Comparison of ENCODE assay signal across 8 cellular contexts in genomic region chr10:32446701-32447406, GRCh38. TPM values are rescaled to one million over a fixed set of nuclear protein-coding genes. Genes with fewer than 3 reads are reported as not detected.
DNase-seq lines count a peak whose midpoint lies in the region; FAIRE-seq and TF ChIP-seq lines count a peak whose summit lies in the region.

No MANE protein-coding gene starts in this region.

- peak; percentile 58 for FAIRE-seq in H54 (lab: Jason Lieb, UNC)
- peak; percentile 65 for FAIRE-seq in endometrium (lab: Jason Lieb, UNC)

- peak overlapping the region; percentile 97 to 100 (median 98) for H3K27ac Mint-ChIP-seq in CD4-positive, alpha-beta memory T cell

- H3K9me3 ChIP-seq in CD4-positive, alpha-beta memory T cell (ENCODE audit: control insufficient read depth in 1 of 2, low read length in 2 of 2): no peaks in the 10 kb centered on the region
- no peaks in the 10 kb centered on the region for H3K9me3 ChIP-seq in SJSA1 (replicated peaks)
- H3K9me3 ChIP-seq in mononuclear cell (ENCODE audit: low read depth, low read length): no peaks in the 10 kb centered on the region

- H3K4me1 Mint-ChIP-seq in CD4-positive, alpha-beta memory T cell: peaks cover 8 to 28% (median 17%) of the 10 kb centered on the region in 4 donors

- POLR2A ChIA-PET in CD4-positive, alpha-beta memory T cell (lab: Charles Lee; ENCODE audit: partially characterized antibody): no interaction called here

- TF ChIP-seq CTCF in GM10266 (IDR thresholded peaks at IDR 0.05; ENCODE audit: control insufficient read depth, insufficient read depth, low read depth, missing control alignments): no peak

- intact Hi-C loops in CD4-positive, alpha-beta memory T cell (cut with micrococcal nuclease): loop anchor here (1.0 to 10.0 kb wide), 9 partner anchors 12 to 690 kb away; partner anchors contain the start of genes EPC1 and KIF5B

- TF ChIP-seq POLR2A in H54 (IDR thresholded peaks at IDR 0.05; ENCODE audit: low read depth, low read length): no peak

- no peaks in the 10 kb centered on the region for H3K27me3 ChIP-seq in CD4-positive, alpha-beta memory T cell (ENCODE audit: insufficient read depth, low read length)
- H3K27me3 ChIP-seq in SJSA1 (replicated peaks) (no peaks in the 10 kb centered on the region), mononuclear cell (ENCODE audit: insufficient read depth, low read length) (no peaks in the 10 kb centered on the region)

- H3K9me3 Mint-ChIP-seq in CD4-positive, alpha-beta memory T cell: no peaks in the 10 kb centered on the region

- no peaks in the 10 kb centered on the region for H3K27me3 Mint-ChIP-seq in CD4-positive, alpha-beta memory T cell

- H3K4me3 ChIP-seq in CD4-positive, alpha-beta memory T cell (ENCODE audit: low read length in 2 of 2): peak overlapping the region; percentile 89 to 92
- peak overlapping the region; percentile 52 for H3K4me3 ChIP-seq in SJSA1
- peak overlapping the region; percentile 81 for H3K4me3 ChIP-seq in mononuclear cell (ENCODE audit: low read length)

- peak overlapping the region; percentile 81 for H3K27ac ChIP-seq in CD4-positive, alpha-beta memory T cell (ENCODE audit: low read depth, low read length)
- H3K27ac ChIP-seq in SJSA1: peak overlapping the region; percentile 93

- H3K4me3 Mint-ChIP-seq in CD4-positive, alpha-beta memory T cell: peak overlapping the region; percentile 91 to 99 (median 96)

- DNase-seq in CD4-positive, alpha-beta memory T cell: peak in 4 of 5 donors; percentile 6 to 25 (median 12)
- no peak for DNase-seq in H54 (ENCODE audit: insufficient read length, low spot score)
- DNase-seq in SJSA1 (ENCODE audit: low read depth in 1 of 2, low spot score in 2 of 2): peak in 1 of 2 experiments; percentile 35
- DNase-seq in NCI-H187 treated with DMSO at 0.1 percent for 48 hours (lab: John Stamatoyannopoulos, UW): no peak
- no peak for DNase-seq in NCI-H2196 (lab: John Stamatoyannopoulos, UW; ENCODE audit: unreplicated experiment)
- no peak for DNase-seq in GM10266 (ENCODE audit: extremely low spot score)

- H3K4me1 ChIP-seq in CD4-positive, alpha-beta memory T cell (ENCODE audit: insufficient read depth, low read length): peaks cover 20% of the 10 kb centered on the region
- H3K4me1 ChIP-seq in SJSA1 (replicated peaks) (peaks cover 10% of the 10 kb centered on the region), mononuclear cell (ENCODE audit: insufficient read depth, low read length) (peaks cover 6% of the 10 kb centered on the region)

- peaks cover 7 to 13% of the 10 kb centered on the region in 2 donors for H3K36me3 Mint-ChIP-seq in CD4-positive, alpha-beta memory T cell

- CTCF ChIA-PET in CD4-positive, alpha-beta memory T cell (lab: Charles Lee; ENCODE audit: partially characterized antibody): no interaction called here

- no peaks in the 10 kb centered on the region for H3K36me3 ChIP-seq in CD4-positive, alpha-beta memory T cell (ENCODE audit: insufficient read depth, low read length)
- H3K36me3 ChIP-seq in SJSA1: peaks cover 4% of the 10 kb centered on the region; the same call in 1 of the 2 replicates

RNA-seq across cellular contexts. Expression of gene CCDC7, which starts 0.9 kb away (rescaled TPM):
- total RNA-seq in CD4-positive, alpha-beta memory T cell: 10 to 100 TPM; 70.3 to 90.5 TPM
- polyA plus RNA-seq in CD4-positive, alpha-beta memory T cell: 10 to 100 TPM in 1 of 2 donors, 1 to 10 TPM in 1; 7.7 to 13.3 TPM
- 4.8 and 5.5 TPM in 2 replicates for total RNA-seq in SJSA1 (2014; rRNA removed; shearing (Covaris generic))
- total RNA-seq in mononuclear cell: 136 TPM

Comparison
In these comparisons a context has a peak if more than half of its experiments do, and no peak if none do; other contexts are left out.
1. DNase-seq: peak in CD4-positive, alpha-beta memory T cell (4 of 5); none in H54 (single experiment), NCI-H187 treated with DMSO at 0.1 percent for 48 hours (single experiment), NCI-H2196 (single experiment) and GM10266 (single experiment).
2. RNA of gene CCDC7, which starts 0.9 kb away (total RNA-seq): 136 TPM in mononuclear cell (single experiment) and 70.3 to 90.5 TPM in CD4-positive, alpha-beta memory T cell; 4.8 to 5.5 TPM in SJSA1; every median in the first group is over 10 times any median in the second.
3. Peak in every context shown above with its lines, with median percentiles within 50 percentile points of each other: H3K4me3 ChIP-seq.